In genomic region chr12:6460751-6461371, GRCh38 we compare ENCODE assay signal across 11 cellular contexts. TPM values are rescaled to one million over a fixed set of nuclear protein-coding genes. Genes with fewer than 3 reads are reported as not detected.
DNase-seq lines count a peak whose midpoint lies in the region; ATAC-seq and TF ChIP-seq lines count a peak whose summit lies in the region.
"Had no signal": no experiment of that assay in that cellular context is flagged by ENCODE, and none has a peak within 500 bp of the region (broad histone marks: within the 10 kb centered on the region; RNA-seq: fewer than 3 reads in every experiment).

No MANE protein-coding gene starts in this region.

- H3K4me3 Mint-ChIP-seq in activated naive CD8-positive, alpha-beta T cell = peak overlapping the region; percentile 88

- ATAC-seq in HG03039 (IDR thresholded peaks at IDR 0.05; ENCODE audit: unreplicated experiment) (no peak), HG02973 (IDR thresholded peaks at IDR 0.05; ENCODE audit: unreplicated experiment) (no peak)

- no peak for TF ChIP-seq POLR2A in transverse colon (IDR thresholded peaks at IDR 0.05)

- H3K27ac Mint-ChIP-seq in activated naive CD8-positive, alpha-beta T cell = peak overlapping the region; percentile 99

- TF ChIP-seq EP300 in transverse colon (IDR thresholded peaks at IDR 0.05; ENCODE audit: low read depth) = no peak

- H3K4me1 Mint-ChIP-seq in activated naive CD8-positive, alpha-beta T cell (ENCODE audit: low read depth) = peaks cover 93% of the 10 kb centered on the region

- H3K27me3 Mint-ChIP-seq in activated naive CD8-positive, alpha-beta T cell = no peaks in the 10 kb centered on the region

- 84% methylated on average over 10 of the region's 10 CpGs; no CpG with 5 or more reads in 1 of the 2 donors for WGBS in transverse colon (ENCODE audit: low coverage in 1 of 2), 2 donors

- in situ Hi-C loops in transverse colon (cut with MboI; ENCODE audit: low pct_ligation_motif_present in 1 of 4, low pct_unique_long_range_greater_than_20kb in 1 of 4, low sequenced_read_pairs in 3 of 4) = loop anchor here in 2 of 4 donors (25.0 kb wide), 1 partner anchor 124 kb away; the partner anchor contains the start of gene TNFRSF1A (in 2 of the 2)

- no peaks in the 10 kb centered on the region for H3K9me3 Mint-ChIP-seq in activated naive CD8-positive, alpha-beta T cell (ENCODE audit: low read depth)

- peaks cover 47% of the 10 kb centered on the region for H3K36me3 Mint-ChIP-seq in activated naive CD8-positive, alpha-beta T cell

- H3K9me3 ChIP-seq in transverse colon = no peaks in the 10 kb centered on the region

- TF ChIP-seq CTCF in transverse colon (IDR thresholded peaks at IDR 0.05) = no peak

- peaks cover 0 to 35% (median 4%) of the 10 kb centered on the region in 4 donors for H3K4me1 ChIP-seq in transverse colon

- no peak overlapping the region for H3K4me3 ChIP-seq in transverse colon

- no peaks in the 10 kb centered on the region for H3K27me3 ChIP-seq in transverse colon

- intact Hi-C loops in transverse colon (cut with DNase I; ENCODE audit: low total_unique reads) = loop anchor here (5.0 kb wide), 1 partner anchor 39 kb away; no protein-coding TSS in a partner anchor

- peak; percentile 40 for DNase-seq in activated naive CD4-positive, alpha-beta T cell treated with Interleukin-2 at 50 U/mL for 16 hours
- DNase-seq in activated naive CD4-positive, alpha-beta T cell (lab: John Stamatoyannopoulos, UW) = no peak
- DNase-seq in mesenteric fat pad (ENCODE audit: low spot score) (peak; percentile 33), transverse colon (no peak), NCI-H1930 (lab: John Stamatoyannopoulos, UW) (no peak)
- DNase-seq: ACHN, mammary epithelial cell had no signal

- peaks cover 0 to 61% (median 28%) of the 10 kb centered on the region in 4 donors for H3K36me3 ChIP-seq in transverse colon

- peak overlapping the region; percentile 59 to 82 (median 74) for H3K27ac ChIP-seq in transverse colon
- H3K27ac ChIP-seq: epithelial cell of prostate had no signal

RNA-seq across cellular contexts. Expression of gene TAPBPL, which starts 9.0 kb away (rescaled TPM):
- total RNA-seq in mesenteric fat pad = 13.0 TPM
- total RNA-seq in transverse colon = 10 to 100 TPM; 47.6 to 99.1 (median 79.3) TPM

RNA-seq across cellular contexts. Expression of gene VAMP1, which starts 9.6 kb away (rescaled TPM):
- total RNA-seq in mesenteric fat pad (5.8 TPM), transverse colon (10 to 100 TPM in 3 of 4 donors, 1 to 10 TPM in 1; 2.6 to 23.1 (median 17.7) TPM)

RNA-seq across cellular contexts. Expression of gene CD27, which starts 16.1 kb away (rescaled TPM):
- total RNA-seq in mesenteric fat pad (not detected), transverse colon (10 to 100 TPM in 1 of 4 donors, 1 to 10 TPM in 2, not detected in 1; 1.1 to 16.8 (median 2.3) TPM)
- total RNA-seq: mammary epithelial cell had no signal

RNA-seq across cellular contexts. Expression of gene MRPL51, which starts 32.2 kb away (rescaled TPM):
- 116 TPM for total RNA-seq in mesenteric fat pad
- 10 to 100 TPM in 3 of 4 donors, 1 to 10 TPM in 1; 2.6 to 49.7 (median 40.9) TPM for total RNA-seq in transverse colon

RNA-seq across cellular contexts. Expression of gene NCAPD2, which starts 33.0 kb away (rescaled TPM):
- 12.8 TPM for total RNA-seq in mesenteric fat pad
- 10 to 100 TPM; 18.3 to 20.2 (median 19.2) TPM for total RNA-seq in transverse colon

Comparison
In these comparisons a context has a peak if more than half of its experiments do, and no peak if none do; other contexts are left out.
1. DNase-seq: peak in activated naive CD4-positive, alpha-beta T cell treated with Interleukin-2 at 50 U/mL for 16 hours (single experiment) and mesenteric fat pad (single experiment); none in activated naive CD4-positive, alpha-beta T cell (0 of 4), transverse colon (single experiment) and NCI-H1930 (0 of 2).